8 cellular contexts compared by ENCODE assay signal in the genomic region with DNA sequence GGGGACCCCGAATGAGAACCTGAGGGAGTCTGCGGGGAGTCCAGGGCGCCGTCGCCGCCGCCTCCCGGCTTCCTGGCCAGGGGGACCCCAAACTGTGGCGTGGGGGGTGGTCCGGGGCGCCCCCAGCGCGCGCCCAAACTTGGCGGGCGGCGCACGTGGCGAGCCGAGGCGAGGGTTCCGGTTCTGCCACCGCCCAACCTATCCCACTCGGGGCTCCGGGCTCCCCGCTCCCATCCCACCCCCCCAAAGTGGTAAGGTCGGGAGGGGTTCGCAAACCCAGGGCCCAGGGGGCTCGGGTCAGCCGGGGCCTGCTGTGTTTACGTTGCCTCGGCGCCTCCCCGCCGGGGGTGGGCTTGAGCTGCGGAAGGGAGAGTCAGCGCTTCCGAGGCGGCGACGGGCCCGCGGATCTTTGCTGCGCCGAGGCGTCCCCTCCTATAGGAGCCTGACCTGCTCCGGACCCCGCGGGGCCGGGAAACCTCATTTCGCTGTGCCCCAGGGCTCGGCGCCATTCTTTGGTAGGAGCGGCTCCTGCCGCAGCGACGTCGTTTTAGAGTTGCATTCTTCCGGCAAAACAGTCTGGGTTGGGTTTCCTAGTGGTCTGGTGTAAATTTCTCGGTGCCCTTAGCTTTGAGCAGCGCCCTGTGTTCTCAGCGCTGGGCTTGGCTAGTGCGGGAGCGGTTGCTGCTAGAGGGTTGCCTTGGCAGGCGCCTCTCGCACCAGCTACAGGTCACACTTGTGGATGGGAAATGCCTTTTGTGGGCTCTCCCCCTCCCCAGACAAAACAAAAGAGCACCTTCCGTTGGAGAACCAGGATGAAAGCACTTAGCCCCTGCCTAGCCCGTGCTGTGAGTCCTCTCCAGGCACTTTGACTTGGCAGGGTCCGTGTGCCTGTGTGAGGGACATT. TPM values are rescaled to one million over a fixed set of nuclear protein-coding genes. Genes with fewer than 3 reads are reported as not detected.
DNase-seq lines count a peak whose midpoint lies in the region; ATAC-seq and TF ChIP-seq lines count a peak whose summit lies in the region.

No MANE protein-coding gene starts in this region.

- peak overlapping the region; percentile 98 for H3K27ac ChIP-seq in A673 (ENCODE audit: low read depth, low read length, poor library complexity, severe bottlenecking)

- H3K9me3 ChIP-seq in A673 (ENCODE audit: low read depth, low read length, poor library complexity, severe bottlenecking): no peaks in the 10 kb centered on the region

- no peaks in the 10 kb centered on the region for H3K27me3 Mint-ChIP-seq in T-helper 1 cell treated with Interleukin-12 subunit alpha and Interleukin-12 subunit beta and Interleukin-4 antibody, amounts not matched to agents 30 μg/mL and 1 μg/mL, for 36 hours (ENCODE audit: low read depth)

- H3K36me3 Mint-ChIP-seq in T-helper 1 cell treated with Interleukin-12 subunit alpha and Interleukin-12 subunit beta and Interleukin-4 antibody, amounts not matched to agents 30 μg/mL and 1 μg/mL, for 36 hours (ENCODE audit: low read depth): peaks cover 13% of the 10 kb centered on the region

- TF ChIP-seq CTCF in A673 (conservative IDR thresholded peaks at IDR 0.05; ENCODE audit: low read depth, low read length) (no peak), astrocyte of the spinal cord (IDR thresholded peaks at IDR 0.05; ENCODE audit: low read depth, low read length) (no peak)

- no peaks in the 10 kb centered on the region for H3K9me3 Mint-ChIP-seq in T-helper 1 cell treated with Interleukin-12 subunit alpha and Interleukin-12 subunit beta and Interleukin-4 antibody, amounts not matched to agents 30 μg/mL and 1 μg/mL, for 36 hours

- peaks cover 31% of the 10 kb centered on the region for H3K4me1 Mint-ChIP-seq in T-helper 1 cell treated with Interleukin-12 subunit alpha and Interleukin-12 subunit beta and Interleukin-4 antibody, amounts not matched to agents 30 μg/mL and 1 μg/mL, for 36 hours (ENCODE audit: low read depth)

- POLR2A ChIA-PET in A673 (lab: Charles Lee; ENCODE audit: low non-redundant PET): interaction anchor here (0.7 to 0.9 kb wide), 2 partner anchors 28 to 135 kb away, joined by 3 to 13 read pairs; no protein-coding TSS in a partner anchor

- H3K4me3 ChIP-seq in A673 (ENCODE audit: low read depth, low read length, poor library complexity, severe bottlenecking) (peak overlapping the region; percentile 97), astrocyte of the spinal cord (ENCODE audit: low read depth, low read length) (peak overlapping the region; percentile 87)

- ATAC-seq in GM21619 (IDR thresholded peaks at IDR 0.05; ENCODE audit: unreplicated experiment) (peak; percentile 9), HG03280 (IDR thresholded peaks at IDR 0.05; ENCODE audit: unreplicated experiment) (no peak), HG03520 (IDR thresholded peaks at IDR 0.05; ENCODE audit: unreplicated experiment) (no peak)

- in situ Hi-C loops in astrocyte of the spinal cord (cut with HindIII; ENCODE audit: low sequenced_read_pairs): no loop called here

- TSS peak; percentile 37 for BruUV-seq in A673 (replicated peaks; lab: Mats Ljungman, UMichigan)

- H3K4me1 ChIP-seq in A673 (ENCODE audit: insufficient read depth, low read length, poor library complexity, severe bottlenecking): peaks cover 22% of the 10 kb centered on the region

- intact Hi-C loops in A673 (cut with micrococcal nuclease; ENCODE audit: unreplicated experiment): no loop called here

- H3K4me3 Mint-ChIP-seq in T-helper 1 cell treated with Interleukin-12 subunit alpha and Interleukin-12 subunit beta and Interleukin-4 antibody, amounts not matched to agents 30 μg/mL and 1 μg/mL, for 36 hours: peak overlapping the region; percentile 96

- H3K27me3 ChIP-seq in A673 (replicated peaks; ENCODE audit: insufficient read depth, low read depth, low read length, poor library complexity): no peaks in the 10 kb centered on the region

- CTCF ChIA-PET in A673 (lab: Charles Lee): interaction anchor here (0.6 kb wide), 1 partner anchor 456 kb away, joined by 8 read pairs; no protein-coding TSS in a partner anchor

- H3K27ac Mint-ChIP-seq in T-helper 1 cell treated with Interleukin-12 subunit alpha and Interleukin-12 subunit beta and Interleukin-4 antibody, amounts not matched to agents 30 μg/mL and 1 μg/mL, for 36 hours: peak overlapping the region; percentile 97

- H3K36me3 ChIP-seq in A673 (ENCODE audit: insufficient read depth, low read length, poor library complexity, severe bottlenecking): peaks cover 29% of the 10 kb centered on the region

- peak; percentile 52 for DNase-seq in A673 (ENCODE audit: low spot score)
- DNase-seq in astrocyte of the spinal cord (ENCODE audit: low read depth, low spot score): peak; percentile 65
- DNase-seq in iPS-NIHi11 (ENCODE audit: low spot score): peak; percentile 45
- peak; percentile 27 to 49 for DNase-seq in stimulated activated CD4-positive, alpha-beta T cell treated with anti-CD3 and anti-CD28 coated beads, Interleukin-15, amount 100 ng/mL, for 1 hour (ENCODE audit: low read depth in 1 of 2, low spot score in 1 of 2)

RNA-seq across cellular contexts. Expression of gene DAZAP1, which starts 1.2 kb away (rescaled TPM):
- 222 and 229 TPM in 2 replicates for total RNA-seq in A673 (2021)

RNA-seq across cellular contexts. Expression of gene GAMT, which starts 7.2 kb away (rescaled TPM):
- total RNA-seq in A673 (2021): 18.8 and 28.5 TPM in 2 replicates

RNA-seq across cellular contexts. Expression of gene NDUFS7, which starts 24.8 kb away (rescaled TPM):
- 101 and 111 TPM in 2 replicates for total RNA-seq in A673 (2021)

RNA-seq across cellular contexts. Expression of gene RPS15, which starts 29.6 kb away (rescaled TPM):
- 1,685 and 1,696 TPM in 2 replicates for total RNA-seq in A673 (2021)

RNA-seq across cellular contexts. Expression of gene APC2, which starts 41.4 kb away (rescaled TPM):
- total RNA-seq in A673 (2021): 1.3 and 1.9 TPM in 2 replicates
